ENCODE assay signal across 8 cellular contexts in genomic region chr11:65448418-65449196, GRCh38. TPM values are rescaled to one million over a fixed set of nuclear protein-coding genes. Genes with fewer than 3 reads are reported as not detected.
A peak's percentile ranks its signal among the peaks of the same experiment; 100 is the strongest.
DNase-seq lines count a peak whose midpoint lies in the region; ATAC-seq and TF ChIP-seq lines count a peak whose summit lies in the region.

No MANE protein-coding gene starts in this region.

- no peak overlapping the region for H2AFZ ChIP-seq in SK-N-SH (ENCODE audit: low read depth)
- H2AFZ ChIP-seq in neuronal stem cell (ENCODE audit: low read length) = no peak overlapping the region

- peaks cover 0 to 15% of the 10 kb centered on the region in 2 experiments; a peak in 2 of 4 replicates for H3K4me1 ChIP-seq in SK-N-SH (ENCODE audit: control insufficient read depth in 1 of 2, insufficient read depth in 2 of 2, low read depth in 1 of 2, low read length in 1 of 2)
- peaks cover 0 to 2% of the 10 kb centered on the region in 2 donors for H3K4me1 ChIP-seq in neuronal stem cell (ENCODE audit: control insufficient read depth in 2 of 2, insufficient read depth in 1 of 2, low read depth in 1 of 2, low read length in 2 of 2)

- H3K9me3 ChIP-seq in SK-N-SH (no peaks in the 10 kb centered on the region), neuronal stem cell (replicated peaks in 1 of 2; ENCODE audit: control insufficient read depth in 2 of 2, insufficient read depth in 1 of 2, low read depth in 1 of 2, low read length in 2 of 2) (no peaks in the 10 kb centered on the region)

- H3K4me2 ChIP-seq in SK-N-SH = no peak overlapping the region
- H3K4me2 ChIP-seq in neuronal stem cell (ENCODE audit: insufficient read depth, low read length, poor library complexity, severe bottlenecking) = no peak overlapping the region

- no peak overlapping the region for H2BK120ac ChIP-seq in neuronal stem cell (ENCODE audit: low read depth, low read length)

- no peak for TF ChIP-seq EP300 in SK-N-SH (IDR thresholded peaks at IDR 0.05; ENCODE audit: borderline replicate concordance in 1 of 2, low read depth in 1 of 2, low read length in 1 of 2)

- no peaks in the 10 kb centered on the region for H3K9me2 ChIP-seq in SK-N-SH

- peaks cover 10% of the 10 kb centered on the region; the same call in 1 of the 2 replicates for H3K79me2 ChIP-seq in SK-N-SH (ENCODE audit: insufficient read depth)

- H3K79me1 ChIP-seq in neuronal stem cell (ENCODE audit: low read depth, low read length) = peaks cover 2% of the 10 kb centered on the region

- 100% methylated on average over 4 of the region's 5 CpGs for WGBS in SK-N-SH (ENCODE audit: low lambda C conversion rate)
- no CpG with 5 or more reads among the region's 5 CpGs for WGBS in neuronal stem cell (ENCODE audit: extremely low coverage in 2 of 2, insufficient read length in 2 of 2, insufficient replicate concordance in 1 of 2), 2 donors

- no peak overlapping the region for H3K14ac ChIP-seq in neuronal stem cell (ENCODE audit: low read length)

- DNase-seq in EL (peak; percentile 25), SK-N-SH (no peak), fibroblast of gingiva (ENCODE audit: low read depth) (peak; percentile 89), neuronal stem cell (ENCODE audit: low spot score) (no peak), NOMO-1 treated with DMSO at 0.1 percent for 48 hours (lab: John Stamatoyannopoulos, UW; ENCODE audit: unreplicated experiment) (no peak), AG08395 (ENCODE audit: low spot score) (no peak), SW480 (ENCODE audit: low spot score) (no peak)

- H3K9ac ChIP-seq in SK-N-SH (no peak overlapping the region), neuronal stem cell (ENCODE audit: low read depth, low read length, poor library complexity) (no peak overlapping the region)

- peak overlapping the region in 1 of 2 experiments; percentile 100; a peak in 2 of 4 replicates for H3K27ac ChIP-seq in SK-N-SH (ENCODE audit: low read depth in 2 of 2, low read length in 1 of 2)
- H3K27ac ChIP-seq in neuronal stem cell (replicated peaks; ENCODE audit: low read length) = no peak overlapping the region

- no peak overlapping the region for H4K91ac ChIP-seq in neuronal stem cell (ENCODE audit: low read depth, low read length, poor library complexity)

- ATAC-seq in HG02678 (IDR thresholded peaks at IDR 0.05; ENCODE audit: unreplicated experiment) = no peak

- no peak overlapping the region for H2BK15ac ChIP-seq in neuronal stem cell (ENCODE audit: low read length)

- H3K18ac ChIP-seq in neuronal stem cell (ENCODE audit: low read length) = peak overlapping the region; percentile 31

- no peak overlapping the region for H2BK12ac ChIP-seq in neuronal stem cell (ENCODE audit: low read length)

- no peak overlapping the region for H4K8ac ChIP-seq in neuronal stem cell (ENCODE audit: low read depth, low read length)

- TF ChIP-seq RAD21 in SK-N-SH (IDR thresholded peaks at IDR 0.05; ENCODE audit: low read length) = no peak

- no peak overlapping the region for H3K4ac ChIP-seq in neuronal stem cell (ENCODE audit: low read length)

- TF ChIP-seq CTCF in SK-N-SH (IDR thresholded peaks at IDR 0.05) = no peak

- H2BK5ac ChIP-seq in neuronal stem cell (ENCODE audit: low read length) = no peak overlapping the region

- H3K36me3 ChIP-seq in SK-N-SH (replicated peaks in 1 of 2; ENCODE audit: control insufficient read depth in 1 of 2, insufficient read depth in 2 of 2, low read length in 1 of 2) = peaks cover 11 to 15% of the 10 kb centered on the region in 2 experiments
- peaks cover 0 to 35% of the 10 kb centered on the region in 2 donors for H3K36me3 ChIP-seq in neuronal stem cell (replicated peaks in 1 of 2; ENCODE audit: control insufficient read depth in 2 of 2, insufficient read depth in 2 of 2, low read length in 2 of 2)

- peaks cover 73% of the 10 kb centered on the region for H3F3A ChIP-seq in SK-N-SH (replicated peaks; ENCODE audit: insufficient read depth)

- CTCF ChIA-PET in SK-N-SH (lab: Yijun Ruan, JAX) = interaction anchor here (0.9 kb wide), 1 partner anchor 21 kb away, joined by 3 read pairs; no protein-coding TSS in a partner anchor

- peak overlapping the region; percentile 1 for H3K23ac ChIP-seq in neuronal stem cell (ENCODE audit: low read depth, low read length, poor library complexity)

- peak overlapping the region; percentile 42 for H2AK5ac ChIP-seq in neuronal stem cell (ENCODE audit: low read depth, low read length)

- H4K20me1 ChIP-seq in SK-N-SH (ENCODE audit: insufficient read depth) = peaks cover 58% of the 10 kb centered on the region

- H3K4me3 ChIP-seq in SK-N-SH (ENCODE audit: low read depth in 2 of 2, low read length in 1 of 2) (no peak overlapping the region), neuronal stem cell (ENCODE audit: low read length in 2 of 2) (no peak overlapping the region)

- H3K27me3 ChIP-seq in SK-N-SH (ENCODE audit: insufficient read depth) (no peaks in the 10 kb centered on the region), neuronal stem cell (ENCODE audit: control insufficient read depth in 3 of 3, insufficient read depth in 3 of 3, low read depth in 1 of 3, low read length in 3 of 3) (no peaks in the 10 kb centered on the region)

- POLR2A ChIA-PET in SK-N-SH (lab: Yijun Ruan, JAX) = interaction anchor here (0.9 to 4.5 kb wide), 4 partner anchors 28 to 50 kb away, joined by 3 to 28 read pairs (median 4); partner anchors contain the start of gene MALAT1

TF ChIP-seq in SK-N-SH, 30 proteins besides CTCF, POLR2A, EP300 and RAD21:
- TF ChIP-seq POLR2AphosphoS5 (IDR thresholded peaks at IDR 0.05; ENCODE audit: low read depth, low read length) = peak; percentile 82
- TF ChIP-seq, protein P1, sequence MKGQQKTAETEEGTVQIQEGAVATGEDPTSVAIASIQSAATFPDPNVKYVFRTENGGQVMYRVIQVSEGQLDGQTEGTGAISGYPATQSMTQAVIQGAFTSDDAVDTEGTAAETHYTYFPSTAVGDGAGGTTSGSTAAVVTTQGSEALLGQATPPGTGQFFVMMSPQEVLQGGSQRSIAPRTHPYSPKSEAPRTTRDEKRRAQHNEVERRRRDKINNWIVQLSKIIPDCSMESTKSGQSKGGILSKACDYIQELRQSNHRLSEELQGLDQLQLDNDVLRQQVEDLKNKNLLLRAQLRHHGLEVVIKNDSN (IDR thresholded peaks at IDR 0.05; ENCODE audit: borderline replicate concordance, low read depth) = no peak

RNA-seq across cellular contexts. Expression of gene NEAT1, which starts 26.0 kb away (rescaled TPM):
- polyA plus RNA-seq in SK-N-SH (2012; rRNA removed) = 435 and 479 TPM in 2 replicates
- polyA plus RNA-seq in SK-N-SH (2012; cell fraction: cytosol; rRNA removed) = 93.7 and 99.2 TPM in 2 replicates
- 3,897 and 4,476 TPM in 2 replicates for polyA plus RNA-seq in SK-N-SH (2012; cell fraction: nucleus; rRNA removed)
- polyA plus RNA-seq in neuronal stem cell (2013, experiment 1 of 2) = 2.0 TPM
- 2.5 TPM for polyA plus RNA-seq in neuronal stem cell (2013, experiment 2 of 2)

RNA-seq across cellular contexts. Expression of gene MALAT1, which starts 50.2 kb away (rescaled TPM):
- polyA plus RNA-seq in SK-N-SH (2012; rRNA removed) = 285 and 510 TPM in 2 replicates
- 23.6 and 25.7 TPM in 2 replicates for polyA plus RNA-seq in SK-N-SH (2012; cell fraction: cytosol; rRNA removed)
- 1,545 and 2,619 TPM in 2 replicates for polyA plus RNA-seq in SK-N-SH (2012; cell fraction: nucleus; rRNA removed)
- 502 TPM for polyA plus RNA-seq in neuronal stem cell (2013, experiment 1 of 2)
- 539 TPM for polyA plus RNA-seq in neuronal stem cell (2013, experiment 2 of 2)

Comparison
In these comparisons a context has a peak if more than half of its experiments do, and no peak if none do; other contexts are left out.
1. DNase-seq: peak in EL (single experiment) and fibroblast of gingiva (single experiment); none in SK-N-SH (single experiment), neuronal stem cell (single experiment), NOMO-1 treated with DMSO at 0.1 percent for 48 hours (single experiment), AG08395 (single experiment) and SW480 (single experiment).